11 cellular contexts compared by ENCODE assay signal in the genomic region with DNA sequence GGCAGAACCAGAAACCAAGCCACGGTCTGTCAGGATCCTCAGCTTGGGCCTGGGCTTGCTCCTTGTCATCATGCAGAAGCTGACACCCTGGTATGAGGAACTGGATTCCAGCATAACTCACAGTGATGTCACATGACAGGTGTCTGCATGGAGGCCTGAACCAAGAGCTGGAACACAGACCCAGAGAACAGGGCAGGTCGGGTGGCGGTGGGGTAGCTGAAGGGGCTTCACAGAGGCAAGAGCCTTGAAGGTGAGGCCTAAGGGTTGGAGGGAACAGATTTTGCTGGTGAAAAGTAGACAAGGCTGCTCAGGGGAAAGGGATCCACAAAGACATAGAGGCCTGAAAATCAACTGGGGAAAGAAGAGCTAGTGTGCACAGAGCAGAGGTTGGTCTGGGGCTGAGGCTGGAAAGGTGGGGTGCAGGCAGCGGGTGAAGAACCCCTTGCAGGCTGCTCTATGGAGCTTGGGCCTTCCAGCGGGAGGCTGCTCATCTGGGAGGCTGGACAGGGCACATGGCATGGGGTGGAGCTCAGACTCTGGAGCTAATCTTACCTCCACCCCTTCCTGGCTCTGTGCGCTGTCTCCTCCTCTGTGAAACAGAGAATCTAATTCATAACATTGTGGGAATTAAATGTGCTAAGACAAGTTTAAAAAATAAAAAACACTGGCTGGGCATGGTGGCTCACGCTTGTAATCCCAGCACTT. TPM values are rescaled to one million over a fixed set of nuclear protein-coding genes. Genes with fewer than 3 reads are reported as not detected.
A peak's percentile ranks its signal among the peaks of the same experiment; 100 is the strongest.
DNase-seq lines count a peak whose midpoint lies in the region; ATAC-seq and TF ChIP-seq lines count a peak whose summit lies in the region.
"Had no signal": no experiment of that assay in that cellular context is flagged by ENCODE, and none has a peak within 500 bp of the region (broad histone marks: within the 10 kb centered on the region; RNA-seq: fewer than 3 reads in every experiment).

No MANE protein-coding gene starts in this region.

- H3K4me1 Mint-ChIP-seq in Calu3 (ENCODE audit: low read depth, unreplicated experiment): peaks cover 19% of the 10 kb centered on the region
- H3K4me1 Mint-ChIP-seq in natural killer cell treated with Interleukin-12 subunit alpha and Interleukin-12 subunit beta and Interleukin-15 and Interleukin-18, amount 100 ng/mL, for 72 hours (ENCODE audit: low read depth in 2 of 2): peaks cover 18 to 23% of the 10 kb centered on the region in 2 donors
- peaks cover 17% of the 10 kb centered on the region for H3K4me1 Mint-ChIP-seq in activated CD4-positive, alpha-beta T cell treated with anti-CD3 and anti-CD28 coated beads for 36 hours

- DNase-seq in Calu3 (peak; percentile 64), NB4 (ENCODE audit: low read depth) (peak; percentile 61), DMS79 (lab: John Stamatoyannopoulos, UW) (no peak), amniotic stem cell (lab: John Stamatoyannopoulos, UW) (no peak)
- DNase-seq in natural killer cell treated with Interleukin-12 subunit alpha and Interleukin-12 subunit beta and Interleukin-15 and Interleukin-18, amount 100 ng/mL, for 72 hours (ENCODE audit: low spot score): no peak
- DNase-seq in activated CD4-positive, alpha-beta T cell treated with anti-CD3 and anti-CD28 coated beads for 36 hours: no peak
- DNase-seq: NCI-H1436, T1000 had no signal

- POLR2A ChIA-PET in activated CD4-positive, alpha-beta T cell treated with anti-CD3 and anti-CD28 coated beads for 36 hours (lab: Charles Lee): interaction anchor here (0.6 kb wide), 1 partner anchor 165 kb away, joined by 4 read pairs; no protein-coding TSS in a partner anchor

- no peaks in the 10 kb centered on the region for H3K9me3 ChIP-seq in esophagus (ENCODE audit: control insufficient read depth in 2 of 2, insufficient read depth in 1 of 2, low read depth in 1 of 2, low read length in 1 of 2)

- 60 to 68% methylated on average over 7 of the region's 7 CpGs for WGBS in esophagus, 2 donors

- H3K4me3 ChIP-seq in NB4 (ENCODE audit: low read depth, low read length) (no peak overlapping the region), esophagus (ENCODE audit: low read depth in 1 of 2, low read length in 2 of 2) (no peak overlapping the region)

- peak overlapping the region; percentile 52 for H3K27ac Mint-ChIP-seq in Calu3 (ENCODE audit: unreplicated experiment)
- H3K27ac Mint-ChIP-seq in natural killer cell treated with Interleukin-12 subunit alpha and Interleukin-12 subunit beta and Interleukin-15 and Interleukin-18, amount 100 ng/mL, for 72 hours: peak overlapping the region; percentile 13 to 49
- H3K27ac Mint-ChIP-seq in activated CD4-positive, alpha-beta T cell treated with anti-CD3 and anti-CD28 coated beads for 36 hours: no peak overlapping the region

- no peaks in the 10 kb centered on the region for H3K9me3 Mint-ChIP-seq in Calu3 (ENCODE audit: low read depth, unreplicated experiment)
- H3K9me3 Mint-ChIP-seq in natural killer cell treated with Interleukin-12 subunit alpha and Interleukin-12 subunit beta and Interleukin-15 and Interleukin-18, amount 100 ng/mL, for 72 hours: no peaks in the 10 kb centered on the region
- H3K9me3 Mint-ChIP-seq in activated CD4-positive, alpha-beta T cell treated with anti-CD3 and anti-CD28 coated beads for 36 hours (ENCODE audit: low read depth): no peaks in the 10 kb centered on the region

- no peak overlapping the region for H3K4me3 Mint-ChIP-seq in Calu3 (ENCODE audit: low read depth, unreplicated experiment)
- H3K4me3 Mint-ChIP-seq in natural killer cell treated with Interleukin-12 subunit alpha and Interleukin-12 subunit beta and Interleukin-15 and Interleukin-18, amount 100 ng/mL, for 72 hours: no peak overlapping the region
- H3K4me3 Mint-ChIP-seq in activated CD4-positive, alpha-beta T cell treated with anti-CD3 and anti-CD28 coated beads for 36 hours: no peak overlapping the region

- intact Hi-C loops in Calu3 (cut with micrococcal nuclease; ENCODE audit: unreplicated experiment): loop anchor here (5.0 kb wide), 1 partner anchor 39 kb away; no protein-coding TSS in a partner anchor
- intact Hi-C loops in activated CD4-positive, alpha-beta T cell treated with anti-CD3 and anti-CD28 coated beads for 36 hours (cut with DNase I, micrococcal nuclease): no loop called here

- H3K27me3 Mint-ChIP-seq in Calu3 (ENCODE audit: unreplicated experiment): no peaks in the 10 kb centered on the region
- H3K27me3 Mint-ChIP-seq in natural killer cell treated with Interleukin-12 subunit alpha and Interleukin-12 subunit beta and Interleukin-15 and Interleukin-18, amount 100 ng/mL, for 72 hours: no peaks in the 10 kb centered on the region
- H3K27me3 Mint-ChIP-seq in activated CD4-positive, alpha-beta T cell treated with anti-CD3 and anti-CD28 coated beads for 36 hours: no peaks in the 10 kb centered on the region

- no peaks in the 10 kb centered on the region for H3K36me3 Mint-ChIP-seq in Calu3 (ENCODE audit: insufficient read depth, unreplicated experiment)
- H3K36me3 Mint-ChIP-seq in natural killer cell treated with Interleukin-12 subunit alpha and Interleukin-12 subunit beta and Interleukin-15 and Interleukin-18, amount 100 ng/mL, for 72 hours: no peaks in the 10 kb centered on the region
- H3K36me3 Mint-ChIP-seq in activated CD4-positive, alpha-beta T cell treated with anti-CD3 and anti-CD28 coated beads for 36 hours (ENCODE audit: low read depth): no peaks in the 10 kb centered on the region

- no peak for ATAC-seq in natural killer cell treated with Interleukin-12 subunit alpha and Interleukin-12 subunit beta and Interleukin-15 and Interleukin-18, amount 100 ng/mL, for 72 hours
- ATAC-seq in activated CD4-positive, alpha-beta T cell treated with anti-CD3 and anti-CD28 coated beads for 36 hours: no peak
- ATAC-seq in GM21423 (IDR thresholded peaks at IDR 0.05; ENCODE audit: unreplicated experiment): no peak

- H3K36me3 ChIP-seq in esophagus (ENCODE audit: control insufficient read depth in 2 of 2, insufficient read depth in 2 of 2, low read length in 1 of 2): no peaks in the 10 kb centered on the region

- H3K27ac ChIP-seq in esophagus (ENCODE audit: low read depth in 2 of 2, low read length in 1 of 2): peak overlapping the region; percentile 38 to 62
- H3K27ac ChIP-seq: parathyroid adenoma had no signal

- peaks cover 0 to 7% of the 10 kb centered on the region in 2 donors for H3K4me1 ChIP-seq in esophagus (ENCODE audit: control insufficient read depth in 2 of 2, insufficient read depth in 2 of 2, low read length in 1 of 2)
- H3K4me1 ChIP-seq: parathyroid adenoma had no signal

- TF ChIP-seq CTCF in Calu3 (IDR thresholded peaks at IDR 0.05; ENCODE audit: unreplicated experiment) (no peak), NB4 (IDR thresholded peaks at IDR 0.05; ENCODE audit: low read depth, low read length) (no peak)

- H3K27me3 ChIP-seq in esophagus (ENCODE audit: control insufficient read depth in 1 of 2, insufficient read depth in 2 of 2, low read length in 2 of 2): no peaks in the 10 kb centered on the region

- CTCF ChIA-PET in Calu3 (lab: Charles Lee): interaction anchor here (0.5 to 2.2 kb wide), 11 partner anchors 9 to 101 kb away, joined by 3 to 8 read pairs (median 4); no protein-coding TSS in a partner anchor
- CTCF ChIA-PET in activated CD4-positive, alpha-beta T cell treated with anti-CD3 and anti-CD28 coated beads for 36 hours (lab: Charles Lee): interaction anchor here (0.7 to 12.7 kb wide), 5 partner anchors 10 to 110 kb away, joined by 3 to 279 read pairs (median 5); no protein-coding TSS in a partner anchor

- no peak for TF ChIP-seq POLR2A in NB4 (IDR thresholded peaks at IDR 0.05; ENCODE audit: extremely low read depth, insufficient read length)

- no TSS peak for BruUV-seq in Calu3 (replicated peaks; lab: Mats Ljungman, UMichigan)

RNA-seq across cellular contexts. Expression of a gene that starts 18.4 kb away (rescaled TPM):
- total RNA-seq in Calu3 (2022): 1,650 and 1,749 TPM in 2 replicates
- 1,000 to 10,000 TPM; 1,864 to 2,574 TPM for polyA plus RNA-seq in esophagus
- total RNA-seq in natural killer cell treated with Interleukin-12 subunit alpha and Interleukin-12 subunit beta and Interleukin-15 and Interleukin-18, amount 100 ng/mL, for 72 hours: 1,000 to 10,000 TPM; 2,083 to 2,343 TPM
- total RNA-seq in activated CD4-positive, alpha-beta T cell treated with anti-CD3 and anti-CD28 coated beads for 36 hours: 1,000 to 10,000 TPM; 4,536 to 4,569 TPM

RNA-seq across cellular contexts. Expression of a gene that starts 29.4 kb away (rescaled TPM):
- 8.7 and 12.8 TPM in 2 replicates for total RNA-seq in Calu3 (2022)
- 1 to 10 TPM; 4.9 to 5.0 TPM for polyA plus RNA-seq in esophagus
- total RNA-seq in natural killer cell treated with Interleukin-12 subunit alpha and Interleukin-12 subunit beta and Interleukin-15 and Interleukin-18, amount 100 ng/mL, for 72 hours: 10 to 100 TPM; 47.8 to 54.5 TPM
- total RNA-seq in activated CD4-positive, alpha-beta T cell treated with anti-CD3 and anti-CD28 coated beads for 36 hours: 10 to 100 TPM; 21.0 to 21.8 TPM

RNA-seq across cellular contexts. Expression of a gene that starts 52.1 kb away (rescaled TPM):
- total RNA-seq in Calu3 (2022): 1.3 and 2.1 TPM in 2 replicates
- polyA plus RNA-seq in esophagus: under 1 TPM; 0.24 to 0.39 TPM
- total RNA-seq in natural killer cell treated with Interleukin-12 subunit alpha and Interleukin-12 subunit beta and Interleukin-15 and Interleukin-18, amount 100 ng/mL, for 72 hours: 1 to 10 TPM in 1 of 2 donors, under 1 TPM in 1; 0.62 to 1.5 TPM
- total RNA-seq in activated CD4-positive, alpha-beta T cell treated with anti-CD3 and anti-CD28 coated beads for 36 hours: under 1 TPM; 0.62 to 0.65 TPM

Comparison
In these comparisons a context has a peak if more than half of its experiments do, and no peak if none do; other contexts are left out.
1. DNase-seq: peak in Calu3 (single experiment) and NB4 (single experiment); none in natural killer cell treated with Interleukin-12 subunit alpha and Interleukin-12 subunit beta and Interleukin-15 and Interleukin-18, amount 100 ng/mL, for 72 hours (single experiment), DMS79 (single experiment), amniotic stem cell (single experiment) and activated CD4-positive, alpha-beta T cell treated with anti-CD3 and anti-CD28 coated beads for 36 hours (single experiment).